In genomic region chr1:228256626-228257375, GRCh38 we compare ENCODE assay signal across 27 cellular contexts. TPM values are rescaled to one million over a fixed set of nuclear protein-coding genes. Genes with fewer than 3 reads are reported as not detected.
DNase-seq lines count a peak whose midpoint lies in the region; ATAC-seq, FAIRE-seq and TF ChIP-seq lines count a peak whose summit lies in the region.
"Had no signal": no experiment of that assay in that cellular context is flagged by ENCODE, and none has a peak within 500 bp of the region (broad histone marks: within the 10 kb centered on the region; RNA-seq: fewer than 3 reads in every experiment).

No MANE protein-coding gene starts in this region.

- WGBS in right cardiac atrium, result 94% methylated on average over 24 of the region's 24 CpGs
- whole genome bisulfite sequencing in neuronal stem cell (ENCODE audit: extremely low coverage in 2 of 2, insufficient read length in 2 of 2, insufficient replicate concordance in 1 of 2), 2 donors, result no CpG with 5 or more reads among the region's 24 CpGs
- 94 to 95% (median 95%) methylated on average over 22 to 24 of the region's 24 CpGs for WGBS in small intestine, 3 donors

- no peak overlapping the region for H2BK120ac ChIP-seq in neuronal stem cell (ENCODE audit: low read depth, low read length)

- no peak overlapping the region for H2BK5ac ChIP-seq in neuronal stem cell (ENCODE audit: low read length)

- no peak overlapping the region for H3K23ac ChIP-seq in neuronal stem cell (ENCODE audit: low read depth, low read length, poor library complexity)

- TF ChIP-seq CTCF in right atrium auricular region (IDR thresholded peaks at IDR 0.05) (no peak), upper lobe of right lung (IDR thresholded peaks at IDR 0.05) (no peak)

- no peak overlapping the region for H4K91ac ChIP-seq in neuronal stem cell (ENCODE audit: low read depth, low read length, poor library complexity)

- H4K8ac ChIP-seq in neuronal stem cell (ENCODE audit: low read depth, low read length), result no peak overlapping the region

- H3K36me3 ChIP-seq in right atrium auricular region, result peaks cover 54% of the 10 kb centered on the region
- peaks cover 0 to 18% of the 10 kb centered on the region in 2 donors for H3K36me3 ChIP-seq in neuronal stem cell (replicated peaks in 1 of 2; ENCODE audit: control insufficient read depth in 2 of 2, insufficient read depth in 2 of 2, low read length in 2 of 2)
- H3K36me3 ChIP-seq in upper lobe of right lung, result no peaks in the 10 kb centered on the region
- no peaks in the 10 kb centered on the region for H3K36me3 ChIP-seq in small intestine (ENCODE audit: control insufficient read depth in 2 of 2, insufficient read depth in 2 of 2, low read length in 2 of 2)
- H3K36me3 ChIP-seq: BE2C had no signal

- H2AFZ ChIP-seq in neuronal stem cell (ENCODE audit: low read length), result no peak overlapping the region
- H2AFZ ChIP-seq: GM23248 had no signal

- ATAC-seq in Right ventricle myocardium inferior, result peak; percentile 18
- ATAC-seq in right cardiac atrium, result peak; percentile 19 to 25
- ATAC-seq in upper lobe of right lung, result peak; percentile 36
- ATAC-seq: A549, GM12878 had no signal

- no peak overlapping the region for H2BK15ac ChIP-seq in neuronal stem cell (ENCODE audit: low read length)

- H3K27me3 ChIP-seq in right atrium auricular region, result no peaks in the 10 kb centered on the region
- no peaks in the 10 kb centered on the region for H3K27me3 ChIP-seq in right cardiac atrium (ENCODE audit: control insufficient read depth, insufficient read depth)
- H3K27me3 ChIP-seq in neuronal stem cell (ENCODE audit: control insufficient read depth in 3 of 3, insufficient read depth in 3 of 3, low read depth in 1 of 3, low read length in 3 of 3), result no peaks in the 10 kb centered on the region
- H3K27me3 ChIP-seq in upper lobe of right lung, result no peaks in the 10 kb centered on the region
- H3K27me3 ChIP-seq in small intestine (ENCODE audit: control insufficient read depth in 2 of 2, insufficient read depth in 2 of 2, low read length in 2 of 2), result no peaks in the 10 kb centered on the region
- H3K27me3 ChIP-seq: BE2C; BLaER1 treated with 17β-estradiol and CSF1 and Interleukin-3, amounts not matched to agents 10 nM and 100 nM had no signal

- no peak overlapping the region for H3K9ac ChIP-seq in neuronal stem cell (ENCODE audit: low read depth, low read length, poor library complexity)
- H3K9ac ChIP-seq: BLaER1 treated with 17β-estradiol and CSF1 and Interleukin-3, amounts not matched to agents 10 nM and 100 nM; GM23248 had no signal

- intact Hi-C loops in Right ventricle myocardium inferior (cut with DNase I), result no loop called here
- intact Hi-C loops in right cardiac atrium (cut with DNase I), result no loop called here
- intact Hi-C loops in cardiac septum (cut with DNase I), result no loop called here
- intact Hi-C loops in upper lobe of right lung (cut with DNase I), result no loop called here

- H2AK5ac ChIP-seq in neuronal stem cell (ENCODE audit: low read depth, low read length), result no peak overlapping the region

- H3K14ac ChIP-seq in neuronal stem cell (ENCODE audit: low read length), result no peak overlapping the region

- H3K9me3 ChIP-seq in right atrium auricular region (no peaks in the 10 kb centered on the region), right cardiac atrium (ENCODE audit: control insufficient read depth, low read length) (no peaks in the 10 kb centered on the region), neuronal stem cell (replicated peaks in 1 of 2; ENCODE audit: control insufficient read depth in 2 of 2, insufficient read depth in 1 of 2, low read depth in 1 of 2, low read length in 2 of 2) (peaks cover 9 to 10% of the 10 kb centered on the region in 2 donors), upper lobe of right lung (peaks cover 1% of the 10 kb centered on the region), small intestine (ENCODE audit: control insufficient read depth, low read depth) (no peaks in the 10 kb centered on the region)
- H3K9me3 ChIP-seq: BE2C had no signal

- no peaks in the 10 kb centered on the region for H3K79me1 ChIP-seq in neuronal stem cell (ENCODE audit: low read depth, low read length)

- DNase-seq in Right ventricle myocardium inferior (ENCODE audit: missing footprints) (no peak), right atrium auricular region (ENCODE audit: low spot score) (no peak), right cardiac atrium (peak in 1 of 3 donors; percentile 39), cardiac septum (ENCODE audit: low spot score) (no peak), neuronal stem cell (ENCODE audit: low spot score) (no peak), upper lobe of right lung (no peak), activated gamma-delta T cell (lab: John Stamatoyannopoulos, UW) (no peak), small intestine (no peak)
- DNase-seq: 8988T; ACHN; AML-193; BE2C; CD4-positive, alpha-beta T cell; CD8-positive, alpha-beta memory T cell; DMS 273 treated with DMSO at 0.1 percent for 48 hours; DMS79; EL; GDM1; GM23248; H7; HCEC 1CT had no signal

- H3K4me2 ChIP-seq in neuronal stem cell (ENCODE audit: insufficient read depth, low read length, poor library complexity, severe bottlenecking), result no peak overlapping the region
- H3K4me2 ChIP-seq: A549; BLaER1 treated with 17β-estradiol and CSF1 and Interleukin-3, amounts not matched to agents 10 nM and 100 nM had no signal

- H3K4me3 ChIP-seq in right atrium auricular region (no peak overlapping the region), right cardiac atrium (ENCODE audit: low read length) (no peak overlapping the region), neuronal stem cell (ENCODE audit: low read length in 2 of 2) (no peak overlapping the region), upper lobe of right lung (no peak overlapping the region), small intestine (ENCODE audit: low read depth in 1 of 2, low read length in 2 of 2) (no peak overlapping the region)
- H3K4me3 ChIP-seq: A549; BLaER1 treated with 17β-estradiol and CSF1 and Interleukin-3, amounts not matched to agents 10 nM and 100 nM; GM12878; GM23248 had no signal

- H3K4me1 ChIP-seq in right atrium auricular region, result peaks cover 0 to 5% of the 10 kb centered on the region in 2 donors
- no peaks in the 10 kb centered on the region for H3K4me1 ChIP-seq in right cardiac atrium (ENCODE audit: control insufficient read depth, insufficient read depth, low read length)
- H3K4me1 ChIP-seq in neuronal stem cell (ENCODE audit: control insufficient read depth in 2 of 2, insufficient read depth in 1 of 2, low read depth in 1 of 2, low read length in 2 of 2), result no peaks in the 10 kb centered on the region
- no peaks in the 10 kb centered on the region for H3K4me1 ChIP-seq in upper lobe of right lung
- H3K4me1 ChIP-seq in small intestine (ENCODE audit: control insufficient read depth in 2 of 2, insufficient read depth in 1 of 2, low read depth in 1 of 2, low read length in 1 of 2), result no peaks in the 10 kb centered on the region
- H3K4me1 ChIP-seq: A549; BE2C; BLaER1 treated with 17β-estradiol and CSF1 and Interleukin-3, amounts not matched to agents 10 nM and 100 nM had no signal

- FAIRE-seq in small intestine (lab: Jason Lieb, UNC), result no peak
- FAIRE-seq: A549, D721Med, GM12878, GM19239, H1 had no signal

- no peak overlapping the region for H2BK12ac ChIP-seq in neuronal stem cell (ENCODE audit: low read length)

- no peak overlapping the region for H3K18ac ChIP-seq in neuronal stem cell (ENCODE audit: low read length)

- no peak overlapping the region for H3K27ac ChIP-seq in right atrium auricular region
- no peak overlapping the region for H3K27ac ChIP-seq in right cardiac atrium (ENCODE audit: low read length)
- H3K27ac ChIP-seq in neuronal stem cell (replicated peaks; ENCODE audit: low read length), result no peak overlapping the region
- no peak overlapping the region for H3K27ac ChIP-seq in upper lobe of right lung
- no peak overlapping the region for H3K27ac ChIP-seq in small intestine (ENCODE audit: low read depth in 1 of 2, low read length in 1 of 2)
- H3K27ac ChIP-seq: A549; BLaER1 treated with 17β-estradiol and CSF1 and Interleukin-3, amounts not matched to agents 10 nM and 100 nM; GM23248 had no signal

- H3K4ac ChIP-seq in neuronal stem cell (ENCODE audit: low read length), result peak overlapping the region; percentile 66

RNA-seq across cellular contexts. Expression of gene OBSCN, which starts 49.0 kb away (rescaled TPM):
- total RNA-seq in Right ventricle myocardium inferior (275 TPM), right atrium auricular region (100 to 1,000 TPM; 159 to 317 TPM), right cardiac atrium (100 to 1,000 TPM; 144 to 196 (median 183) TPM), cardiac septum (396 TPM), upper lobe of right lung (39.4 TPM)
- polyA plus RNA-seq in right cardiac atrium (234 TPM), small intestine (1 to 10 TPM; 3.6 to 5.9 (median 5.4) TPM)
- 7.3 TPM for polyA plus RNA-seq in neuronal stem cell (2013, experiment 1 of 2)
- polyA plus RNA-seq in neuronal stem cell (2013, experiment 2 of 2), result 7.9 TPM
